In genomic region chr9:127924736-127925444, GRCh38 we compare ENCODE assay signal across 16 cellular contexts.
"Had no signal": no experiment of that assay in that cellular context is flagged by ENCODE, and none has a peak within 500 bp of the region (broad histone marks: within the 10 kb centered on the region; RNA-seq: fewer than 3 reads in every experiment).

No MANE protein-coding gene starts in this region.

- H3K36me3 Mint-ChIP-seq: mesothelial cell of epicardium had no signal

- H3K9me3 ChIP-seq: tibial artery had no signal

- H3K4me3 Mint-ChIP-seq: activated T-helper 1 cell treated with anti-CD3 and anti-CD28 coated beads, Interleukin-12 subunit alpha, Interleukin-12 subunit beta, Interleukin-2, Interleukin-4 antibody, amounts not matched to agents 30 ng/mL and 10 ng/mL and 1 ng/mL, durations not matched to agents 14 hours and 24 hours and 36 hours; mesothelial cell of epicardium had no signal

- H3K36me3 ChIP-seq: tibial artery had no signal

- ATAC-seq: left lobe of liver; stimulated activated naive CD8-positive, alpha-beta T cell treated with anti-CD3 and anti-CD28 coated beads, Interleukin-15, Interleukin-2, amounts not matched to agents 100 U/mL and 50 U/mL, for 24 hours had no signal

- H3K4me3 ChIP-seq: lung, tibial artery had no signal

- H3K27ac ChIP-seq: tibial artery had no signal

- H3K9me3 Mint-ChIP-seq: activated T-helper 1 cell treated with anti-CD3 and anti-CD28 coated beads, Interleukin-12 subunit alpha, Interleukin-12 subunit beta, Interleukin-2, Interleukin-4 antibody, amounts not matched to agents 30 ng/mL and 10 ng/mL and 1 ng/mL, durations not matched to agents 14 hours and 24 hours and 36 hours; mesothelial cell of epicardium; nephron had no signal

- H3K27ac Mint-ChIP-seq: activated T-helper 1 cell treated with anti-CD3 and anti-CD28 coated beads, Interleukin-12 subunit alpha, Interleukin-12 subunit beta, Interleukin-2, Interleukin-4 antibody, amounts not matched to agents 30 ng/mL and 10 ng/mL and 1 ng/mL, durations not matched to agents 14 hours and 24 hours and 36 hours; mesothelial cell of epicardium; nephron had no signal

- DNase-seq: activated CD4-positive, CD25-positive, alpha-beta regulatory T cell treated with anti-CD3 and anti-CD28 coated beads, Interleukin-2, amount 50 U/mL, for 72 hours; activated gamma-delta T cell treated with Interleukin-2 at 50 U/mL for 16 hours; aorta; cortex of kidney; effector CD4-positive, alpha-beta T cell; head of caudate nucleus; stimulated activated CD4-positive, alpha-beta T cell treated with anti-CD3 and anti-CD28 coated beads, Interleukin-12 subunit alpha, Interleukin-12 subunit beta, amount 100 ng/mL, for 4 hours; stimulated activated CD4-positive, alpha-beta T cell treated with anti-CD3 and anti-CD28 coated beads, Interleukin-1b, Interleukin-23, amount 100 ng/mL, for 48 hours; stimulated activated naive CD8-positive, alpha-beta T cell treated with anti-CD3 and anti-CD28 coated beads, Interleukin-15, Interleukin-2, amounts not matched to agents 100 U/mL and 50 U/mL, for 24 hours; substantia nigra; tibial artery had no signal
